14 cellular contexts compared by ENCODE assay signal in genomic region chr7:70415179-70415972, GRCh38.
DNase-seq lines count a peak whose midpoint lies in the region; ATAC-seq and TF ChIP-seq lines count a peak whose summit lies in the region.
"Had no signal": no experiment of that assay in that cellular context is flagged by ENCODE, and none has a peak within 500 bp of the region (broad histone marks: within the 10 kb centered on the region; RNA-seq: fewer than 3 reads in every experiment).

No MANE protein-coding gene starts in this region.

- no peaks in the 10 kb centered on the region for H3K27me3 ChIP-seq in OCI-LY1 (ENCODE audit: insufficient read depth, low read length)
- no peaks in the 10 kb centered on the region for H3K27me3 ChIP-seq in CD4-positive, alpha-beta T cell (ENCODE audit: control insufficient read depth, insufficient read depth, low read length)

- no peak overlapping the region for H3K27ac Mint-ChIP-seq in activated naive CD8-positive, alpha-beta T cell treated with anti-CD3 and anti-CD28 coated beads, Interleukin-2, amount 50 U/mL, for 24 hours
- no peak overlapping the region for H3K27ac Mint-ChIP-seq in CD4-positive, alpha-beta T cell
- H3K27ac Mint-ChIP-seq: activated T-cell treated with anti-CD3 and anti-CD28 coated beads, Interleukin-2, amount 50 U/mL, for 72 hours had no signal

- peak overlapping the region; percentile 55 for H3K9ac ChIP-seq in OCI-LY1 (ENCODE audit: low read length)

- no peaks in the 10 kb centered on the region for H3K9me2 ChIP-seq in OCI-LY1 (ENCODE audit: low read depth, low read length)

- TF ChIP-seq CTCF in GM10266 (IDR thresholded peaks at IDR 0.05; ENCODE audit: control insufficient read depth, insufficient read depth, low read depth, missing control alignments) (no peak), OCI-LY1 (IDR thresholded peaks at IDR 0.05; ENCODE audit: low read length) (no peak)
- TF ChIP-seq CTCF in CD4-positive, alpha-beta T cell (IDR thresholded peaks at IDR 0.05) = no peak

- no peaks in the 10 kb centered on the region for H4K20me1 ChIP-seq in OCI-LY1 (ENCODE audit: insufficient read depth, low read length)

- peak overlapping the region; percentile 17 for H3K4me3 ChIP-seq in OCI-LY1 (ENCODE audit: low read depth, low read length, poor library complexity, severe bottlenecking)

- H3K9me3 ChIP-seq in OCI-LY1 (ENCODE audit: low read length) = no peaks in the 10 kb centered on the region
- no peaks in the 10 kb centered on the region for H3K9me3 ChIP-seq in CD4-positive, alpha-beta T cell (ENCODE audit: control insufficient read depth, low read length)

- peaks cover 69% of the 10 kb centered on the region for H3K4me1 ChIP-seq in OCI-LY1 (ENCODE audit: insufficient read depth, low read length, severe bottlenecking)

- intact Hi-C loops in CD4-positive, alpha-beta T cell (cut with DNase I, micrococcal nuclease) = no loop called here
- intact Hi-C loops in left ventricle myocardium superior (cut with micrococcal nuclease) = no loop called here

- H3K27me3 Mint-ChIP-seq in activated naive CD8-positive, alpha-beta T cell treated with anti-CD3 and anti-CD28 coated beads, Interleukin-2, amount 50 U/mL, for 24 hours = no peaks in the 10 kb centered on the region
- no peaks in the 10 kb centered on the region for H3K27me3 Mint-ChIP-seq in CD4-positive, alpha-beta T cell

- H3K36me3 Mint-ChIP-seq in activated naive CD8-positive, alpha-beta T cell treated with anti-CD3 and anti-CD28 coated beads, Interleukin-2, amount 50 U/mL, for 24 hours (ENCODE audit: low read depth) = no peaks in the 10 kb centered on the region
- no peaks in the 10 kb centered on the region for H3K36me3 Mint-ChIP-seq in CD4-positive, alpha-beta T cell (ENCODE audit: low read depth)

- no peaks in the 10 kb centered on the region for H3F3A ChIP-seq in OCI-LY1 (ENCODE audit: insufficient read depth, low read length)

- H3K4me3 Mint-ChIP-seq in activated naive CD8-positive, alpha-beta T cell treated with anti-CD3 and anti-CD28 coated beads, Interleukin-2, amount 50 U/mL, for 24 hours = no peak overlapping the region
- no peak overlapping the region for H3K4me3 Mint-ChIP-seq in CD4-positive, alpha-beta T cell
- H3K4me3 Mint-ChIP-seq: activated T-cell treated with anti-CD3 and anti-CD28 coated beads, Interleukin-2, amount 50 U/mL, for 72 hours; neural crest cell had no signal

- no peaks in the 10 kb centered on the region for H3K9me3 Mint-ChIP-seq in activated naive CD8-positive, alpha-beta T cell treated with anti-CD3 and anti-CD28 coated beads, Interleukin-2, amount 50 U/mL, for 24 hours
- H3K9me3 Mint-ChIP-seq in CD4-positive, alpha-beta T cell = no peaks in the 10 kb centered on the region
- H3K9me3 Mint-ChIP-seq: activated T-cell treated with anti-CD3 and anti-CD28 coated beads, Interleukin-2, amount 50 U/mL, for 72 hours; neural crest cell had no signal

- H3K4me2 ChIP-seq in OCI-LY1 (ENCODE audit: low read length) = peak overlapping the region; percentile 43

- H3K79me2 ChIP-seq in OCI-LY1 (ENCODE audit: insufficient read depth, low read length) = no peaks in the 10 kb centered on the region

- POLR2A ChIA-PET in CD4-positive, alpha-beta T cell (lab: Charles Lee) = no interaction called here

- H3K4me1 Mint-ChIP-seq in activated naive CD8-positive, alpha-beta T cell treated with anti-CD3 and anti-CD28 coated beads, Interleukin-2, amount 50 U/mL, for 24 hours = no peaks in the 10 kb centered on the region
- no peaks in the 10 kb centered on the region for H3K4me1 Mint-ChIP-seq in CD4-positive, alpha-beta T cell (ENCODE audit: low read depth)

- DNase-seq in GM10266 (ENCODE audit: extremely low spot score) = peak; percentile 21
- DNase-seq in activated naive CD8-positive, alpha-beta T cell treated with anti-CD3 and anti-CD28 coated beads, Interleukin-2, amount 50 U/mL, for 24 hours = no peak
- no peak for DNase-seq in CD4-positive, alpha-beta T cell
- DNase-seq in stimulated activated naive CD4-positive, alpha-beta T cell treated with Interleukin-2 at 50 U/mL for 16 hours (lab: John Stamatoyannopoulos, UW) = no peak
- no peak for DNase-seq in left ventricle myocardium superior
- DNase-seq: activated T-cell treated with anti-CD3 and anti-CD28 coated beads, Interleukin-2, amount 50 U/mL, for 72 hours; DMS153; IMR-90; left cardiac atrium; NCI-H187 had no signal

- H3K27ac ChIP-seq in OCI-LY1 (ENCODE audit: low read depth, low read length, poor library complexity, severe bottlenecking) = peak overlapping the region; percentile 87
- no peak overlapping the region for H3K27ac ChIP-seq in CD4-positive, alpha-beta T cell (ENCODE audit: low read depth, low read length)

- no peak overlapping the region for H2AFZ ChIP-seq in OCI-LY1 (ENCODE audit: low read length)

- CTCF ChIA-PET in CD4-positive, alpha-beta T cell (lab: Charles Lee) = no interaction called here

- no peaks in the 10 kb centered on the region for H3K36me3 ChIP-seq in OCI-LY1 (ENCODE audit: insufficient read depth, low read length)

- ATAC-seq in GM21360 (IDR thresholded peaks at IDR 0.05; ENCODE audit: unreplicated experiment) (peak; percentile 82), HG02885 (IDR thresholded peaks at IDR 0.05; ENCODE audit: poor library complexity, unreplicated experiment) (peak; percentile 71), left ventricle myocardium superior (no peak)
- ATAC-seq in activated naive CD8-positive, alpha-beta T cell treated with anti-CD3 and anti-CD28 coated beads, Interleukin-2, amount 50 U/mL, for 24 hours = no peak
- no peak for ATAC-seq in CD4-positive, alpha-beta T cell (ENCODE audit: poor library complexity)
- ATAC-seq: activated T-cell treated with anti-CD3 and anti-CD28 coated beads, Interleukin-2, amount 50 U/mL, for 72 hours; left cardiac atrium had no signal

Comparison
In these comparisons a context has a peak if more than half of its experiments do, and no peak if none do; other contexts are left out.
1. ATAC-seq: peak in GM21360 (single experiment) and HG02885 (single experiment); none in activated naive CD8-positive, alpha-beta T cell treated with anti-CD3 and anti-CD28 coated beads, Interleukin-2, amount 50 U/mL, for 24 hours (single experiment), CD4-positive, alpha-beta T cell (single experiment) and left ventricle myocardium superior (single experiment).